Comparison of ENCODE assay signal across 8 cellular contexts in the genomic region with DNA sequence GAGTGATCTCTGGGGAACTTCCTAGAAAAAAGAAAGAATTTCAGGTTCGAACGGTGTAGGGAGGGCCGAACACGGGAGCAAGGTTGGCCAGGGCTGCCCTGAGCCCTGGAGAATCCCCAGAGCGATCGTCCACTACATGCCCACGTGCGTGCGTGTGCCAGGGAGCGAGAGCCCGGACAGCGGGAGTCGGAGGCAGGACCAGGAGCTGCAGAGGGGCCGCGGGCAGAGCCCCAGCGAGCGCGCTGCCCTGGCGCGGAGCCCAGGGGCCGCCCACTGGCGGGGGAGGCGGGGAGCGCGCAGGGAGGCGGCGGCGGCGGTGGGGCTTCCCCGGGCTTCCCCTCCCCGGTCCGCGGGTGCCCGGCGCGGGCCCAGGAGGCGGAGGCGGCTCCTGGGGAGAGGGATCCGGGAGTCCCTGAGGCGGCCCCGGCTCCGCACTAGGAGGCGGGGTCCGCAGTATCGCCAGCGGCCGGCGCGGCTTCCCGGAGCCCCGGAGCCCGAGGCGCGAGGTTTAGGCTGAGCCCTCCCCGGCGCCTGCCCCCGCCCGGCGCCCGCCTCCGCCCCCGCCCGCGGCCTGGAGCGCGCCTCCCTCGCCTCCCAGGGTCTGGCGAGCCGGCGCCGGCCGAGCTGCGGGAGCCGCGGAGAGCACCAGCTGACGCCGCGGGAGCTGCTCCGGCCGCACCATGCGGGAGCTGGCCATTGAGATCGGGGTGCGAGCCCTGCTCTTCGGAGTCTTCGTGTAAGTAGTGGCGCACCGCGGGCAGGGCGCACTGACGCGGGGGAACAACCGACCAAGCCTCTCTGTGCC. TPM values are rescaled to one million over a fixed set of nuclear protein-coding genes. Genes with fewer than 3 reads are reported as not detected.
DNase-seq lines count a peak whose midpoint lies in the region; FAIRE-seq and TF ChIP-seq lines count a peak whose summit lies in the region.

A gene (plus strand): TSS at position 602 of the 805 bp plus-strand sequence. CDS start 79 bp downstream, at position 681.

- H3K27me3 ChIP-seq in neural progenitor cell, result peaks cover 83% of the 10 kb centered on the region

- peak within 1 kb of the TSS; percentile 83 for H2AFZ ChIP-seq in neural progenitor cell (replicated peaks)

- H3K36me3 Mint-ChIP-seq in neural progenitor cell, result no peaks in the 10 kb centered on the region

- peak within 1 kb of the TSS; percentile 91 for H3K4me2 ChIP-seq in neural progenitor cell

- peaks cover 7% of the 10 kb centered on the region for H3F3A ChIP-seq in neural progenitor cell (ENCODE audit: low read depth)

- peaks cover 10% of the 10 kb centered on the region for H3K4me1 ChIP-seq in neural progenitor cell

- H3K27ac ChIP-seq in SK-N-MC, result no peak within 1 kb of the TSS
- H3K27ac ChIP-seq in neural progenitor cell, result no peak within 1 kb of the TSS

- peaks cover 36% of the 10 kb centered on the region for H3K27me3 Mint-ChIP-seq in neural progenitor cell (ENCODE audit: insufficient read depth, low read depth)

- H3K36me3 ChIP-seq in SK-N-MC (ENCODE audit: insufficient read depth, low read length) (no peaks in the 10 kb centered on the region), neural progenitor cell (no peaks in the 10 kb centered on the region)

- TF ChIP-seq CTCF in GM20000 (IDR thresholded peaks at IDR 0.05; ENCODE audit: extremely low read depth, missing control alignments), result no peak
- TF ChIP-seq CTCF in neural progenitor cell (IDR thresholded peaks at IDR 0.05), result no peak

- no peak within 1 kb of the TSS for H3K27ac Mint-ChIP-seq in neural progenitor cell

- peak within 1 kb of the TSS; percentile 40; the same call in 1 of the 2 replicates for H3K4me3 ChIP-seq in SK-N-MC
- H3K4me3 ChIP-seq in neural progenitor cell, result peak within 1 kb of the TSS; percentile 56

- H3K9ac ChIP-seq in SK-N-MC (ENCODE audit: insufficient read length) (no peak within 1 kb of the TSS), neural progenitor cell (no peak within 1 kb of the TSS)

- peak within 1 kb of the TSS; percentile 93 for H3K4me3 Mint-ChIP-seq in neural progenitor cell

- no peaks in the 10 kb centered on the region for H3K9me3 Mint-ChIP-seq in neural progenitor cell

- H3K79me2 ChIP-seq in neural progenitor cell (ENCODE audit: low read depth), result no peaks in the 10 kb centered on the region

- peaks cover 3% of the 10 kb centered on the region for H3K4me1 Mint-ChIP-seq in neural progenitor cell

- H3K9me3 ChIP-seq in SK-N-MC (ENCODE audit: low read depth, low read length) (no peaks in the 10 kb centered on the region), neural progenitor cell (ENCODE audit: low read depth) (no peaks in the 10 kb centered on the region)

- FAIRE-seq in frontal cortex (lab: Jason Lieb, UNC), result no peak

- peak; percentile 30 for DNase-seq in A172 (ENCODE audit: low spot score)
- peak; percentile 59 for DNase-seq in GM20000 (ENCODE audit: low spot score)
- DNase-seq in SK-N-MC (ENCODE audit: low read depth, low spot score), result no peak
- DNase-seq in frontal cortex (ENCODE audit: low spot score in 2 of 2), result peak; percentile 74 to 77
- peak; percentile 78 for DNase-seq in neural progenitor cell (ENCODE audit: low spot score)
- DNase-seq in activated naive CD4-positive, alpha-beta T cell treated with anti-CD3 and anti-CD28 coated beads, Interleukin-2, amount 50 U/mL, for 16 hours, result no peak
- no peak for DNase-seq in NCI-H1694 treated with DMSO at 0.1 percent for 48 hours (lab: John Stamatoyannopoulos, UW)
- no peak for DNase-seq in DMS153 (lab: John Stamatoyannopoulos, UW)

- H4K20me1 ChIP-seq in neural progenitor cell (ENCODE audit: low read depth), result no peaks in the 10 kb centered on the region

RNA-seq across cellular contexts. Expression of the gene that starts here (rescaled TPM):
- 10.5 and 11.7 TPM in 2 replicates for total RNA-seq in A172 (2014; rRNA removed; shearing (Covaris generic))
- total RNA-seq in frontal cortex (18.8 TPM), neural progenitor cell (ENCODE audit: low replicate concordance) (0.90 TPM in 1 of 2 replicates, not detected in the other)

Comparison
In these comparisons a context has a peak if more than half of its experiments do, and no peak if none do; other contexts are left out.
1. Peak in DNase-seq, H3K4me3 ChIP-seq and H3K4me2 ChIP-seq in neural progenitor cell; RNA of the gene not detected or under 1 TPM.
2. DNase-seq: peak in A172 (single experiment), GM20000 (single experiment) and frontal cortex (2 of 2); none in SK-N-MC (single experiment), activated naive CD4-positive, alpha-beta T cell treated with anti-CD3 and anti-CD28 coated beads, Interleukin-2, amount 50 U/mL, for 16 hours (single experiment), NCI-H1694 treated with DMSO at 0.1 percent for 48 hours (single experiment) and DMS153 (single experiment).